ENCODE assay signal across 31 cellular contexts in genomic region chr11:45149483-45150056, GRCh38. TPM values are rescaled to one million over a fixed set of nuclear protein-coding genes. Genes with fewer than 3 reads are reported as not detected.
DNase-seq lines count a peak whose midpoint lies in the region; ATAC-seq and TF ChIP-seq lines count a peak whose summit lies in the region.
"Had no signal": no experiment of that assay in that cellular context is flagged by ENCODE, and none has a peak within 500 bp of the region (broad histone marks: within the 10 kb centered on the region; RNA-seq: fewer than 3 reads in every experiment).

No MANE protein-coding gene starts in this region.

- H3K4me3 ChIP-seq in sigmoid colon = no peak overlapping the region
- no peak overlapping the region for H3K4me3 ChIP-seq in mesendoderm (ENCODE audit: low read length)
- H3K4me3 ChIP-seq: adrenal gland, esophagus muscularis mucosa, left ventricle myocardium inferior, pancreas, right atrium auricular region, SK-N-MC, thoracic aorta, uterus had no signal

- no peaks in the 10 kb centered on the region for H3K36me3 ChIP-seq in sigmoid colon
- H3K36me3 ChIP-seq in mesendoderm (ENCODE audit: control insufficient read depth, insufficient read depth, low read length) = no peaks in the 10 kb centered on the region
- H3K36me3 ChIP-seq: adrenal gland, esophagus muscularis mucosa, left ventricle myocardium inferior, pancreas, right atrium auricular region, thoracic aorta, uterus had no signal

- H2BK5ac ChIP-seq in mesendoderm (ENCODE audit: low read length) = no peak overlapping the region

- TF ChIP-seq CTCF in mesothelial cell of epicardium (IDR thresholded peaks at IDR 0.05; ENCODE audit: unreplicated experiment) (no peak), sigmoid colon (IDR thresholded peaks at IDR 0.05) (no peak)

- 86 to 87% methylated on average over 8 of the region's 8 CpGs for WGBS in sigmoid colon, 2 donors
- no CpG with 5 or more reads among the region's 8 CpGs for WGBS in mesendoderm (ENCODE audit: extremely low coverage, insufficient coverage, low lambda C conversion rate)

- H3K27me3 Mint-ChIP-seq in activated T-cell treated with anti-CD3 and anti-CD28 coated beads, Interleukin-2, amount 50 U/mL, for 24 hours = peaks cover 12% of the 10 kb centered on the region
- H3K27me3 Mint-ChIP-seq in activated T-cell treated with anti-CD3 and anti-CD28 coated beads, Interleukin-2, amount 50 U/mL, for 72 hours (ENCODE audit: low read depth) = peaks cover 14% of the 10 kb centered on the region
- peaks cover 10% of the 10 kb centered on the region for H3K27me3 Mint-ChIP-seq in mesothelial cell of epicardium (ENCODE audit: low read depth)

- H3K18ac ChIP-seq in mesendoderm (ENCODE audit: low read length) = no peak overlapping the region

- H3K79me1 ChIP-seq in mesendoderm (ENCODE audit: low read length) = peaks cover 25% of the 10 kb centered on the region

- no peak overlapping the region for H2BK15ac ChIP-seq in mesendoderm (replicated peaks; ENCODE audit: low read depth)

- H3K27me3 ChIP-seq in sigmoid colon (no peaks in the 10 kb centered on the region), mesendoderm (ENCODE audit: insufficient read depth, low read length, poor library complexity) (no peaks in the 10 kb centered on the region)
- H3K27me3 ChIP-seq: adrenal gland, esophagus muscularis mucosa, pancreas, right atrium auricular region, uterus had no signal

- H3K23ac ChIP-seq in mesendoderm (ENCODE audit: low read length) = no peak overlapping the region

- H3K79me2 ChIP-seq in mesendoderm (ENCODE audit: control insufficient read depth, insufficient read depth, low read length) = peaks cover 14% of the 10 kb centered on the region

- H3K4me1 Mint-ChIP-seq in activated T-cell treated with anti-CD3 and anti-CD28 coated beads, Interleukin-2, amount 50 U/mL, for 24 hours (ENCODE audit: low read depth) = peaks cover 29% of the 10 kb centered on the region
- H3K4me1 Mint-ChIP-seq in activated T-cell treated with anti-CD3 and anti-CD28 coated beads, Interleukin-2, amount 50 U/mL, for 72 hours (ENCODE audit: low read depth) = peaks cover 20% of the 10 kb centered on the region
- peaks cover 28% of the 10 kb centered on the region for H3K4me1 Mint-ChIP-seq in mesothelial cell of epicardium

- no peak for TF ChIP-seq EP300 in sigmoid colon (IDR thresholded peaks at IDR 0.05)

- H3K56ac ChIP-seq in mesendoderm (ENCODE audit: low read length) = no peak overlapping the region

- ATAC-seq in activated T-cell treated with anti-CD3 and anti-CD28 coated beads, Interleukin-2, amount 50 U/mL, for 72 hours (replicated peaks in 1 of 2) = no peak
- ATAC-seq in HG03097 (IDR thresholded peaks at IDR 0.05; ENCODE audit: low FRiP score, unreplicated experiment) = no peak
- ATAC-seq: pancreas had no signal

- H2AK5ac ChIP-seq in mesendoderm (ENCODE audit: low read length) = no peak overlapping the region

- no peak overlapping the region for H3K4me3 Mint-ChIP-seq in activated T-cell treated with anti-CD3 and anti-CD28 coated beads, Interleukin-2, amount 50 U/mL, for 24 hours
- no peak overlapping the region for H3K4me3 Mint-ChIP-seq in activated T-cell treated with anti-CD3 and anti-CD28 coated beads, Interleukin-2, amount 50 U/mL, for 72 hours
- peak overlapping the region; percentile 85 for H3K4me3 Mint-ChIP-seq in mesothelial cell of epicardium
- H3K4me3 Mint-ChIP-seq: activated CD4-positive, alpha-beta memory T cell treated with anti-CD3 and anti-CD28 coated beads for 36 hours had no signal

- no peaks in the 10 kb centered on the region for H3K9me3 ChIP-seq in sigmoid colon
- H3K9me3 ChIP-seq: adrenal gland, esophagus muscularis mucosa, left ventricle myocardium inferior, pancreas, right atrium auricular region, thoracic aorta, uterus had no signal

- H3K4me1 ChIP-seq in sigmoid colon = peaks cover 0 to 42% (median 31%) of the 10 kb centered on the region in 4 donors
- no peaks in the 10 kb centered on the region for H3K4me1 ChIP-seq in mesendoderm (ENCODE audit: control insufficient read depth, low read depth, low read length)

- no peaks in the 10 kb centered on the region for H3K36me3 Mint-ChIP-seq in activated T-cell treated with anti-CD3 and anti-CD28 coated beads, Interleukin-2, amount 50 U/mL, for 24 hours (ENCODE audit: low read depth)
- peaks cover 2 to 6% of the 10 kb centered on the region in 2 donors for H3K36me3 Mint-ChIP-seq in activated T-cell treated with anti-CD3 and anti-CD28 coated beads, Interleukin-2, amount 50 U/mL, for 72 hours (ENCODE audit: insufficient read depth in 2 of 2)
- H3K36me3 Mint-ChIP-seq in mesothelial cell of epicardium = peaks cover 2% of the 10 kb centered on the region

- H3K4me2 ChIP-seq in mesendoderm (ENCODE audit: low read length) = no peak overlapping the region

- no peak overlapping the region for H4K8ac ChIP-seq in mesendoderm (ENCODE audit: low read depth, low read length)

- no peak overlapping the region for H3K27ac Mint-ChIP-seq in activated T-cell treated with anti-CD3 and anti-CD28 coated beads, Interleukin-2, amount 50 U/mL, for 24 hours
- no peak overlapping the region for H3K27ac Mint-ChIP-seq in activated T-cell treated with anti-CD3 and anti-CD28 coated beads, Interleukin-2, amount 50 U/mL, for 72 hours
- H3K27ac Mint-ChIP-seq in mesothelial cell of epicardium = no peak overlapping the region
- H3K27ac Mint-ChIP-seq: activated CD4-positive, alpha-beta memory T cell treated with anti-CD3 and anti-CD28 coated beads for 36 hours; stimulated activated naive CD8-positive, alpha-beta T cell treated with anti-CD3 and anti-CD28 coated beads, Interleukin-15, Interleukin-2, amounts not matched to agents 100 ng/mL and 50 ng/mL, for 24 hours had no signal

- H3K9me3 Mint-ChIP-seq in activated T-cell treated with anti-CD3 and anti-CD28 coated beads, Interleukin-2, amount 50 U/mL, for 24 hours = no peaks in the 10 kb centered on the region
- peaks cover 0 to 3% of the 10 kb centered on the region in 2 donors for H3K9me3 Mint-ChIP-seq in activated T-cell treated with anti-CD3 and anti-CD28 coated beads, Interleukin-2, amount 50 U/mL, for 72 hours
- no peaks in the 10 kb centered on the region for H3K9me3 Mint-ChIP-seq in mesothelial cell of epicardium
- H3K9me3 Mint-ChIP-seq: activated CD4-positive, alpha-beta memory T cell treated with anti-CD3 and anti-CD28 coated beads for 36 hours; naive B cell; stimulated activated naive CD8-positive, alpha-beta T cell treated with anti-CD3 and anti-CD28 coated beads, Interleukin-15, Interleukin-2, amounts not matched to agents 100 ng/mL and 50 ng/mL, for 24 hours had no signal

- intact Hi-C loops in sigmoid colon (cut with DNase I) = no loop called here

- no peak overlapping the region for H4K5ac ChIP-seq in mesendoderm (ENCODE audit: low read length)

- no peak overlapping the region for H3K9ac ChIP-seq in mesendoderm (ENCODE audit: low read length)

- no peak for TF ChIP-seq POLR2A in sigmoid colon (IDR thresholded peaks at IDR 0.05)

- H3K27ac ChIP-seq in sigmoid colon (no peak overlapping the region), mesendoderm (ENCODE audit: low read depth, low read length) (no peak overlapping the region)
- H3K27ac ChIP-seq: adrenal gland, esophagus muscularis mucosa, left ventricle myocardium inferior, pancreas, right atrium auricular region, SK-N-MC, thoracic aorta, uterus had no signal

- H3K4ac ChIP-seq in mesendoderm (ENCODE audit: low read depth, low read length) = no peak overlapping the region

- H2BK120ac ChIP-seq in mesendoderm (ENCODE audit: low read depth, low read length) = no peak overlapping the region

- peak; percentile 25 for DNase-seq in activated T-cell treated with anti-CD3 and anti-CD28 coated beads, Interleukin-2, amount 50 U/mL, for 24 hours
- DNase-seq in activated T-cell treated with anti-CD3 and anti-CD28 coated beads, Interleukin-2, amount 50 U/mL, for 72 hours = no peak
- DNase-seq in activated CD8-positive, alpha-beta memory T cell treated with anti-CD3 and anti-CD28 coated beads, Interleukin-2, amount 50 U/mL, for 48 hours = peak; percentile 36
- no peak for DNase-seq in mesothelial cell of epicardium (ENCODE audit: low spot score in 2 of 2, unreplicated experiment in 2 of 2)
- DNase-seq in sigmoid colon = peak; percentile 27
- no peak for DNase-seq in mesendoderm
- DNase-seq in ureter (ENCODE audit: low spot score) = no peak
- DNase-seq: activated CD4-positive, alpha-beta memory T cell treated with anti-CD3 and anti-CD28 coated beads for 36 hours; activated naive CD4-positive, alpha-beta T cell treated with Interleukin-2 at 50 U/mL for 16 hours; Calu3; DND-41; foreskin fibroblast; GF-D8; KBM-7; left ventricle myocardium inferior; midbrain; MM.1S; naive B cell; NCI-H2029; NCI-H524; OCI-M1; T-helper 1 cell; uterus had no signal

RNA-seq across cellular contexts. Expression of gene PRDM11, which starts 3.1 kb away (rescaled TPM):
- total RNA-seq in activated T-cell treated with anti-CD3 and anti-CD28 coated beads, Interleukin-2, amount 50 U/mL, for 72 hours = 1 to 10 TPM; 1.2 to 2.0 TPM
- total RNA-seq in mesothelial cell of epicardium (56.9 to 60.9 TPM (median 60.2 TPM) in 3 replicates), sigmoid colon (10 to 100 TPM; 12.7 to 23.2 (median 20.7) TPM), ureter (35.3 TPM)
- 1 to 10 TPM in 2 of 3 donors, under 1 TPM in 1; 0.92 to 4.3 (median 1.8) TPM for polyA plus RNA-seq in sigmoid colon
- polyA plus RNA-seq in mesendoderm (2013, experiment 1 of 2) = 5.4 TPM
- polyA plus RNA-seq in mesendoderm (2013, experiment 2 of 2) = 5.4 TPM

Comparison
In these comparisons a context has a peak if more than half of its experiments do, and no peak if none do; other contexts are left out.
1. DNase-seq: peak in activated T-cell treated with anti-CD3 and anti-CD28 coated beads, Interleukin-2, amount 50 U/mL, for 24 hours (single experiment), activated CD8-positive, alpha-beta memory T cell treated with anti-CD3 and anti-CD28 coated beads, Interleukin-2, amount 50 U/mL, for 48 hours (single experiment) and sigmoid colon (single experiment); none in activated T-cell treated with anti-CD3 and anti-CD28 coated beads, Interleukin-2, amount 50 U/mL, for 72 hours (0 of 2), mesothelial cell of epicardium (0 of 2), mesendoderm (single experiment) and ureter (single experiment).
2. RNA of gene PRDM11, which starts 3.1 kb away (total RNA-seq): 56.9 to 60.9 TPM in mesothelial cell of epicardium, 35.3 TPM in ureter (single experiment) and 12.7 to 23.2 TPM in sigmoid colon; 1.2 to 2.0 TPM in activated T-cell treated with anti-CD3 and anti-CD28 coated beads, Interleukin-2, amount 50 U/mL, for 72 hours; every median in the first group is over 4 times any median in the second.